Comparison of ENCODE assay signal across 2 cellular contexts in genomic region chr17:60641810-60642220, GRCh38.
TF ChIP-seq lines count a peak whose summit lies in the region.

No MANE protein-coding gene starts in this region.

TF ChIP-seq in SK-N-SH treated with all-trans-retinoic acid at 6 μM for 48 hours, 23 proteins besides CTCF, POLR2A, EP300 and RAD21 (continued from another document):
- TF ChIP-seq PATZ1 (CRISPR knock-in tag; IDR thresholded peaks at IDR 0.05; ENCODE audit: borderline replicate concordance), result no peak
TF ChIP-seq in SK-N-SH treated with all-trans-retinoic acid at 6 μM for 48 hours: peak in this region for 0.

TF ChIP-seq in K562, 482 proteins besides CTCF, POLR2A, EP300 and RAD21 (continued from another document):
- TF ChIP-seq RNF219 (CRISPR knock-in tag; IDR thresholded peaks at IDR 0.05) (no peak), BACH1 (tag; IDR thresholded peaks at IDR 0.05) (0 out of 2 replicates have a peak, but pooled peaks have one; percentile 31), MYC (IDR thresholded peaks at IDR 0.05; ENCODE audit: low read depth, low read length) (no peak), MYC (CRISPR knock-in tag; IDR thresholded peaks at IDR 0.05; ENCODE audit: borderline replicate concordance, low read depth) (no peak), POLR2B (IDR thresholded peaks at IDR 0.05; ENCODE audit: low read depth, partially characterized antibody) (no peak), POLR2AphosphoS5 (IDR thresholded peaks at IDR 0.05; ENCODE audit: control insufficient read depth, insufficient read depth, low read depth, low read length) (peak; percentile 40; the same call in 1 of the 2 replicates), ELK1 (CRISPR knock-in tag; IDR thresholded peaks at IDR 0.05) (no peak), ZBTB11 (CRISPR knock-in tag; IDR thresholded peaks at IDR 0.05) (peak in 1 of 3 experiments; percentile 66; a peak in 2 of 6 replicates), NFIX (CRISPR knock-in tag; IDR thresholded peaks at IDR 0.05; ENCODE audit: low read depth) (peak; percentile 88), HLTF (IDR thresholded peaks at IDR 0.05) (no peak), DACH1 (IDR thresholded peaks at IDR 0.05; ENCODE audit: partially characterized antibody) (no peak), SNIP1 (IDR thresholded peaks at IDR 0.05; ENCODE audit: low read depth) (no peak), IRF2 (CRISPR knock-in tag; IDR thresholded peaks at IDR 0.05) (no peak), RFX1 (IDR thresholded peaks at IDR 0.05) (0 out of 2 replicates have a peak, but pooled peaks have one; percentile 10), HOXB6 (CRISPR knock-in tag; IDR thresholded peaks at IDR 0.05; ENCODE audit: borderline replicate concordance) (no peak), KLF10 (CRISPR knock-in tag; IDR thresholded peaks at IDR 0.05) (no peak), CBX1 (IDR thresholded peaks at IDR 0.05; ENCODE audit: low read depth) (no peak), ZNF766 (CRISPR knock-in tag; conservative IDR thresholded peaks at IDR 0.05) (no peak), ZNF384 (IDR thresholded peaks at IDR 0.05; ENCODE audit: low read depth, low read length) (peak; percentile 40; the same call in 1 of the 2 replicates), SMAD1 (IDR thresholded peaks at IDR 0.05; ENCODE audit: low read depth, low read length, partially characterized antibody) (peak; percentile 93), ZNF3 (CRISPR knock-in tag; IDR thresholded peaks at IDR 0.05) (no peak), ZNF232 (CRISPR knock-in tag; IDR thresholded peaks at IDR 0.05) (no peak), EWSR1 (IDR thresholded peaks at IDR 0.05; ENCODE audit: borderline replicate concordance, low read depth, partially characterized antibody) (peak; percentile 24), NKRF (IDR thresholded peaks at IDR 0.05; ENCODE audit: borderline replicate concordance) (no peak), NFIC (IDR thresholded peaks at IDR 0.05) (peak; percentile 99), ZNF583 (CRISPR knock-in tag; IDR thresholded peaks at IDR 0.05) (no peak)
